Comparison of ENCODE assay signal across 8 cellular contexts in the genomic region with DNA sequence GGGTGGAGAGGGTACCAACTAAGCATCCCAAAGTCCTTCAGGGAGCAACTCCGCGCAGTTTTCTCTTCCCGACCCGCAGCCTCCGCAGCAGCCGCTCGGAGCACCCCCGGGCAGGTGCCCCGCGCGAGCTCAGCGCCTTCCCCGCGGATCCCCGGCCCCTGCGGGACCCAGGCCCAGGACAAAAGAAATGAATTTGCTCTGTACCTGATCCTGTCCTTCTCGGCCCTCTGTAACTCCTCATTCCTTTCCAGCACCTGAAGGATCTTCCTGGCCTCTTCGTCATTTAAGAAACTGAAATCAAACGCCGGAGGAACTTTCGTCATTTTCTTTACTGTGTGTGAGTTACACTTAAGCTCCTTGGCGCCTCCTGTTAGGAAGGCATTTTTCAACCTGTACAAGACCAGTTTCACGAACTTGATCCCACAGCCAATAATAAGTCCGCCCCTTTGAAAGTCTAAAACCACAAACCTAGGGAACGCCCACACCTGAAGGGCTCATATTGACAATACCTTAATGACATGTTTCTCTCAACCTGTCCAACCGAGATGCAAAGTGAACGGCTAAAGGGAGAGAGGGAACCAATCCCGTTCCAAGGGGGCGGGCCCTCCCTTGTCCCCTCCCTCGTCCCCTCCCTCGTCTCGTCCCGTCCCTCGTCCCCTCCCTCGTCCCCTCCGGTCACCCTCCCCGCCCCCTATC. TPM values are rescaled to one million over a fixed set of nuclear protein-coding genes. Genes with fewer than 3 reads are reported as not detected.
DNase-seq lines count a peak whose midpoint lies in the region; ATAC-seq lines count a peak whose summit lies in the region.

A gene with protein sequence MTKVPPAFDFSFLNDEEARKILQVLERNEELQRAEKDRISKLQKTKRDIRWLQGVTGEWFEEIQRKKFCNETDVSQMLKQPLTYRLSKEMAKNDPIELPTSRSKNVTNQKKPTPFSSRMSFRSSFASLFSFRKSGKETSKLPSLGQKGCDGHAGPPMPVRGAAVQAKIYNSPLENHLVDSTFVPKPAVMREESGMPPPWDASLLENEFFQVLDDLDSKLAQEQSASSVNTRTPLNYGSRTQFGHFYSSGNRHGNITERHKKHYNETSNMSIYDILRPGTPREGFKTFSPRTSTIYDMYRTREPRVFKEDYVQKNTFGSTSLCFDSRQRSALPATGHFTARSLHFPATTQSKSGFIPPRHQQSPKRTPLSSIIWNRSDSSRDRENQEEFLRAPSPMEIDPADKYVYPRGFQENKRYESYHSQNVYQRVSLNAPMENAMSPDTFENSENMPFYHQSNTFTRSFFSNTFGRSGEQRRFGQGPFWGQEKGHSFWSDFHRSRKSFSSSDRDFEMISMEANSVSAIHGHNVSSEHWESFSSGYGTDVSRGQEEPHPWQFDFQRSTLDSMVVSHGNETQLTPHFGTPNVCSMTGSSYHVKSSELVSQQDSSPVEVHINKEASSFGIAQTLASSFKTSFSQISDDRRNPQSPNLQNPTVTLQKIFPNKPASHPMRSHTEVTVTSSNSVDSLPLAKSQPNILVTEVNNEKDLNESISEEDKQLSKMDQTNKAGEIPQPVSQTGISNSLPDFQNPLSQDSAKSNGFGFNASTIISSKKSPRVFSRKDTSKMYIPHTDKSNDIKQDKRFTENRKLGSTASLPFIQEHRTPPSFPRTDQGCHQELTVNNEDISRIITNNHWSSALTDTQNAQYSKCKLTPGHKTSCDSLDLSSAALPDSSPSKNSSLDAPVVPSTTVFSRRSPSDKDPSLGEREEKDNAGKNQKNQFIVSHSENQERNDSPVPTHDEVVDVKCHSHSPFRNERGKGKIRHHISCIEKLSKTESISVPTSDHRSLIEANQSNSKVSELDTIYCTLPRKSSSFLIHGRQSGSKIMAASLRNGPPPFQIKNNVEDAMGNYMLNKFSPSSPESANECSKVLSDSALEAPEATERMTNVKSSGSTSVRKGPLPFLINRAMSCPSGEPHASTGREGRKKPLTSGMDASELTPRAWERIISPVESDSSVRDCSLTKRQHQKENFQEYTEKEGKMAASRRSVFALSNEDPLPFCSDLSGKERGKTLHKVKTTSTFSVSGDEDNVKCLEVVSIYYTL (N-terminal part only) (minus strand): TSS at position 555 of the 696 bp plus-strand sequence. CDS start 232 bp downstream, at position 323.

- peak; percentile 97 for ATAC-seq in GM21423 (IDR thresholded peaks at IDR 0.05; ENCODE audit: unreplicated experiment)

- no peaks in the 10 kb centered on the region for H3K9me3 ChIP-seq in mesodermal cell (ENCODE audit: control insufficient read depth, low read length)

- H3K4me3 ChIP-seq in mesodermal cell (ENCODE audit: extremely low read depth, insufficient read depth, low read length, poor library complexity, severe bottlenecking), result peak within 1 kb of the TSS; percentile 45

- H3K4me1 ChIP-seq in mesodermal cell (ENCODE audit: control insufficient read depth, insufficient read depth, low read length, poor library complexity, severe bottlenecking), result peaks cover 7% of the 10 kb centered on the region

- no peaks in the 10 kb centered on the region for H3K36me3 ChIP-seq in mesodermal cell (ENCODE audit: control insufficient read depth, insufficient read depth, low read length)

- WGBS in mesodermal cell (ENCODE audit: insufficient coverage in 2 of 2), 2 experiments, result 0 to 1% methylated on average over 22 to 23 of the region's 37 CpGs

- DNase-seq in COR-L47 (lab: John Stamatoyannopoulos, UW) (peak; percentile 92), HUDEP-2 (lab: John Stamatoyannopoulos, UW; ENCODE audit: unreplicated experiment in 76 of 76) (peak in 73 of 76 experiments; percentile 5 to 88 (median 61)), NOMO-1 treated with dmso at 0.1 percent for 144 hours (lab: John Stamatoyannopoulos, UW; ENCODE audit: unreplicated experiment) (peak; percentile 85), epidermal melanocyte (ENCODE audit: insufficient read length, low spot score) (peak; percentile 56)
- DNase-seq in activated CD8-positive, alpha-beta memory T cell treated with anti-CD3 and anti-CD28 coated beads, Interleukin-2, amount 50 U/mL, for 48 hours, result peak; percentile 87
- DNase-seq in stimulated activated CD8-positive, alpha-beta memory T cell treated with anti-CD3 and anti-CD28 coated beads, Interleukin-15, amount 100 ng/mL, for 24 hours (ENCODE audit: low read depth), result peak; percentile 50

- no peak within 1 kb of the TSS for H3K27ac ChIP-seq in mesodermal cell (ENCODE audit: low read depth, low read length, severe bottlenecking)

RNA-seq across cellular contexts. Expression of the gene that starts here (rescaled TPM):
- 0.66 TPM for polyA plus RNA-seq in mesodermal cell (2013, experiment 1 of 2)
- 0.46 TPM for polyA plus RNA-seq in mesodermal cell (2013, experiment 2 of 2)
